ENCODE assay signal across 29 cellular contexts in the genomic region with DNA sequence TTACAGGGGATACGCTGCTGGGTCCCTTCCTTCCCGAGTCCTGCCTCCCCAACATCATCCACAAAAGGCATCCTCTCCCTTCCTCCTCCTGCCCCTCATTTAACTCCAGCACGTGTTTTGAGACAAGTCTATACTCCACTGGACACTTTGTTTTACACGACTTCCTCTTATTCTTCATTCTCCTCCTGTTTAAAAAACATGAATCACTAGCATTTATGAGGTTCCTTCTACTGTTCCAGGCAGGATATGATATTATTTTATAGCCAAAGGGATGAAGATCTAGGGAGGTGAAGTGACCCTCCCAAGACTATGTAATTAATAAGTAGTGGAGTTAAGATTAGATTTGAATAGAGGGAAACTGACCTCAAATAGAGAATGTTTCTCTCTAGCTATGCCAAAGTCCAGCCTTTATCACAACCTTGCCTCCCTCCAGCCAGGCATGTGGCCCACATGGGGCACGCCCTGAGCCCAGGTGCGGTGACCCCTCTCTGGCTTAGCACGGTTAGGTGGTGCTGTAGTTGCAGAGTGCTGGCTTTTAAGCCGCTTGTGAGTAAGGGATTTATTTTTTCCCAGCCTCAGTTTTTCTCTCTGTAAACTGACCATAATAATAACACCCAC. TPM values are rescaled to one million over a fixed set of nuclear protein-coding genes. Genes with fewer than 3 reads are reported as not detected.
DNase-seq lines count a peak whose midpoint lies in the region; ATAC-seq, FAIRE-seq and TF ChIP-seq lines count a peak whose summit lies in the region.
"Had no signal": no experiment of that assay in that cellular context is flagged by ENCODE, and none has a peak within 500 bp of the region (broad histone marks: within the 10 kb centered on the region; RNA-seq: fewer than 3 reads in every experiment).

No MANE protein-coding gene starts in this region.

- no peaks in the 10 kb centered on the region for H4K20me1 ChIP-seq in mammary epithelial cell (ENCODE audit: insufficient read depth, low read length)
- no peaks in the 10 kb centered on the region for H4K20me1 ChIP-seq in HepG2 (ENCODE audit: insufficient read depth, low read length)

- H3K4me1 ChIP-seq in mammary epithelial cell (ENCODE audit: insufficient read depth, low read length): peaks cover 37% of the 10 kb centered on the region
- H3K4me1 ChIP-seq in HepG2 (ENCODE audit: insufficient read depth, low read length): peaks cover 63% of the 10 kb centered on the region
- H3K4me1 ChIP-seq in tibial nerve: no peaks in the 10 kb centered on the region
- H3K4me1 ChIP-seq: ascending aorta, BE2C, HAP-1 had no signal

- no peaks in the 10 kb centered on the region for H3K9me3 ChIP-seq in mammary epithelial cell (replicated peaks; ENCODE audit: insufficient read depth, low read length)
- no peaks in the 10 kb centered on the region for H3K9me3 ChIP-seq in HepG2 (ENCODE audit: low read length)
- H3K9me3 ChIP-seq in tibial nerve: no peaks in the 10 kb centered on the region
- H3K9me3 ChIP-seq: ascending aorta, BE2C, HAP-1, SK-N-SH had no signal

- TF ChIP-seq RAD21 in HepG2 (CRISPR knock-in tag; IDR thresholded peaks at IDR 0.05): no peak

- CTCF ChIA-PET in mammary epithelial cell (lab: Charles Lee; ENCODE audit: low non-redundant PET): interaction anchor here (0.6 kb wide), 1 partner anchor 310 kb away, joined by 3 read pairs; no protein-coding TSS in a partner anchor
- CTCF ChIA-PET in HepG2 (lab: Yijun Ruan, JAX; ENCODE audit: low intra/inter-chr PET ratio, low total read pairs): interaction anchor here (1.9 to 4.8 kb wide), 2 partner anchors 28 to 196 kb away, joined by 7 to 51 read pairs; no protein-coding TSS in a partner anchor

- H3K36me3 Mint-ChIP-seq in activated naive CD4-positive, alpha-beta T cell treated with anti-CD3 and anti-CD28 coated beads, Interleukin-2, amount 50 U/mL, for 72 hours: no peaks in the 10 kb centered on the region
- H3K36me3 Mint-ChIP-seq: natural killer cell treated with Interleukin-12 subunit alpha and Interleukin-12 subunit beta and Interleukin-15 and Interleukin-18, amount 100 ng/mL, for 72 hours; stimulated activated naive B cell treated with anti-CD40 and anti-IgM and Interleukin-4, amounts not matched to agents 10 μg/mL and 1 μg/mL and 100 μg/mL, for 72 hours had no signal

- H2AFZ ChIP-seq in mammary epithelial cell (ENCODE audit: low read depth, low read length) (peak overlapping the region; percentile 60), HepG2 (ENCODE audit: low read length) (no peak overlapping the region)

- intact Hi-C loops in mammary epithelial cell (cut with micrococcal nuclease) (loop anchor here (10.0 kb wide), 1 partner anchor 551 kb away; no protein-coding TSS in a partner anchor), HepG2 (cut with micrococcal nuclease; ENCODE audit: unreplicated experiment) (loop anchor here (2.0 kb wide), 3 partner anchors 17 to 49 kb away; no protein-coding TSS in a partner anchor)

- H3K27ac Mint-ChIP-seq in activated naive CD4-positive, alpha-beta T cell treated with anti-CD3 and anti-CD28 coated beads, Interleukin-2, amount 50 U/mL, for 72 hours: no peak overlapping the region
- H3K27ac Mint-ChIP-seq: natural killer cell treated with Interleukin-12 subunit alpha and Interleukin-12 subunit beta and Interleukin-15 and Interleukin-18, amount 100 ng/mL, for 72 hours; stimulated activated naive B cell treated with anti-CD40 and anti-IgM and Interleukin-4, amounts not matched to agents 10 μg/mL and 1 μg/mL and 100 μg/mL, for 72 hours; T-helper 1 cell treated with Interleukin-12 subunit alpha and Interleukin-12 subunit beta and Interleukin-4 antibody, amounts not matched to agents 30 μg/mL and 1 μg/mL, for 36 hours had no signal

- DNase-seq in HT-29 (ENCODE audit: low spot score): peak; percentile 62
- DNase-seq in mammary epithelial cell: no peak
- no peak for DNase-seq in HepG2 (ENCODE audit: low spot score)
- DNase-seq in retinal pigment epithelial cell (ENCODE audit: low read depth): no peak
- no peak for DNase-seq in activated naive CD4-positive, alpha-beta T cell treated with anti-CD3 and anti-CD28 coated beads, Interleukin-2, amount 50 U/mL, for 72 hours (ENCODE audit: low spot score in 2 of 2)
- no peak for DNase-seq in tibial nerve (ENCODE audit: low spot score in 2 of 2)
- DNase-seq: ACHN; activated CD4-positive, alpha-beta T cell treated with anti-CD3 and anti-CD28 coated beads, Interleukin-2, amount 50 U/mL, for 1 hour; activated CD4-positive, CD25-positive, alpha-beta regulatory T cell; activated gamma-delta T cell treated with Interleukin-2 at 50 U/mL for 16 hours; activated T-cell treated with anti-CD3 and anti-CD28 coated beads, Interleukin-2, amount 50 U/mL, for 4 hours; BE2C; effector memory CD4-positive, alpha-beta T cell; erythroblast; NCI-H2029 treated with DMSO at 0.1 percent for 48 hours; NCI-H524 treated with DMSO at 0.1 percent for 48 hours; NK-92 treated with Interleukin-12 subunit alpha and Interleukin-12 subunit beta, amount 100 ng/mL, for 24 hours; SK-N-SH; stimulated activated naive B cell treated with anti-CD40 and anti-IgM and Interleukin-4, amounts not matched to agents 10 μg/mL and 1 μg/mL and 100 μg/mL, for 72 hours had no signal

- TF ChIP-seq POLR2A in HepG2 (IDR thresholded peaks at IDR 0.05; ENCODE audit: insufficient read depth in 1 of 2, low read depth in 2 of 2, low read length in 2 of 2) (no peak), tibial nerve (IDR thresholded peaks at IDR 0.05) (no peak)

- POLR2A ChIA-PET in HepG2 (lab: Yijun Ruan, JAX): interaction anchor here (1.3 to 3.4 kb wide), 5 partner anchors 11 to 49 kb away, joined by 4 to 14 read pairs (median 9); no protein-coding TSS in a partner anchor

- H3K27ac ChIP-seq in mammary epithelial cell (ENCODE audit: insufficient read depth, low read depth, low read length) (no peak overlapping the region), HepG2 (ENCODE audit: extremely low read length, insufficient read depth, low read length) (no peak overlapping the region), tibial nerve (no peak overlapping the region)
- H3K27ac ChIP-seq: ascending aorta, cardiac muscle cell had no signal

- H3K9me3 Mint-ChIP-seq in activated naive CD4-positive, alpha-beta T cell treated with anti-CD3 and anti-CD28 coated beads, Interleukin-2, amount 50 U/mL, for 72 hours: no peaks in the 10 kb centered on the region
- H3K9me3 Mint-ChIP-seq: activated T-cell treated with anti-CD3 and anti-CD28 coated beads, Interleukin-2, amount 50 U/mL, for 4 hours; natural killer cell treated with Interleukin-12 subunit alpha and Interleukin-12 subunit beta and Interleukin-15 and Interleukin-18, amount 100 ng/mL, for 72 hours; stimulated activated naive B cell treated with anti-CD40 and anti-IgM and Interleukin-4, amounts not matched to agents 10 μg/mL and 1 μg/mL and 100 μg/mL, for 72 hours; T-helper 1 cell treated with Interleukin-12 subunit alpha and Interleukin-12 subunit beta and Interleukin-4 antibody, amounts not matched to agents 30 μg/mL and 1 μg/mL, for 36 hours had no signal

- H3K9ac ChIP-seq in mammary epithelial cell (ENCODE audit: insufficient read depth, low read length): no peak overlapping the region
- no peak overlapping the region for H3K9ac ChIP-seq in HepG2 (ENCODE audit: insufficient read depth, low read depth, low read length)
- H3K9ac ChIP-seq: SK-N-SH had no signal

- no peak for ATAC-seq in HepG2
- ATAC-seq in activated naive CD4-positive, alpha-beta T cell treated with anti-CD3 and anti-CD28 coated beads, Interleukin-2, amount 50 U/mL, for 72 hours: no peak
- ATAC-seq in GM18502 (IDR thresholded peaks at IDR 0.05; ENCODE audit: poor library complexity, unreplicated experiment): no peak
- ATAC-seq: activated T-cell treated with anti-CD3 and anti-CD28 coated beads, Interleukin-2, amount 50 U/mL, for 4 hours; Right ventricle myocardium inferior; stimulated activated naive B cell treated with anti-CD40 and anti-IgM and Interleukin-4, amounts not matched to agents 10 μg/mL and 1 μg/mL and 100 μg/mL, for 72 hours had no signal

- in situ Hi-C loops in mammary epithelial cell (cut with MboI; ENCODE audit: low sequenced_read_pairs in 2 of 2): loop anchor here in 1 of 2 donors (10.0 kb wide), 1 partner anchor 191 kb away; no protein-coding TSS in a partner anchor
- in situ Hi-C loops in HepG2 (cut with HindIII; ENCODE audit: extremely low pct_ligation_motif_present, low pct_unique_long_range_greater_than_20kb): loop anchor here (5.0 kb wide), 1 partner anchor 194 kb away; no protein-coding TSS in a partner anchor

- dilution Hi-C loops in mammary epithelial cell (cut with HindIII; ENCODE audit: low sequenced_read_pairs): no loop called here

- BruUV-seq in mammary epithelial cell (replicated peaks; lab: Mats Ljungman, UMichigan): no TSS peak
- no TSS peak for BruUV-seq in HepG2 (replicated peaks; lab: Mats Ljungman, UMichigan)

- 85% methylated on average over 8 of the region's 8 CpGs for WGBS in mammary epithelial cell (ENCODE audit: low coverage, missing lambda C conversion rate)
- 44% methylated on average over 8 of the region's 8 CpGs for WGBS in HepG2 (ENCODE audit: low lambda C conversion rate)
- WGBS in tibial nerve, 2 donors: 55 to 63% methylated on average over 8 of the region's 8 CpGs

- no peak overlapping the region for H3K4me2 ChIP-seq in mammary epithelial cell (ENCODE audit: insufficient read depth, low read depth, low read length)
- H3K4me2 ChIP-seq in HepG2 (ENCODE audit: low read depth, low read length): peak overlapping the region; percentile 92; the same call in 1 of the 2 replicates

- H3K79me2 ChIP-seq in mammary epithelial cell (ENCODE audit: insufficient read depth, low read length): no peaks in the 10 kb centered on the region
- H3K79me2 ChIP-seq in HepG2 (ENCODE audit: insufficient read depth, low read length): peaks cover 36% of the 10 kb centered on the region

- TF ChIP-seq CTCF in mammary epithelial cell (conservative IDR thresholded peaks at IDR 0.05 in 1 of 2, IDR thresholded peaks at IDR 0.05 in 1 of 2; ENCODE audit: extremely low read depth in 1 of 2, insufficient read depth in 1 of 2, low read depth in 1 of 2, low read length in 2 of 2) (no peak), HepG2 (CRISPR knock-in tag; IDR thresholded peaks at IDR 0.05) (peak; percentile 47), retinal pigment epithelial cell (conservative IDR thresholded peaks at IDR 0.05; ENCODE audit: low read depth, low read length) (no peak), tibial nerve (IDR thresholded peaks at IDR 0.05) (no peak)

- H3K36me3 ChIP-seq in mammary epithelial cell (ENCODE audit: insufficient read depth, low read length) (no peaks in the 10 kb centered on the region), HepG2 (replicated peaks in 1 of 2; ENCODE audit: control insufficient read depth in 1 of 2, insufficient read depth in 2 of 2, low read length in 2 of 2) (no peaks in the 10 kb centered on the region), tibial nerve (no peaks in the 10 kb centered on the region)
- H3K36me3 ChIP-seq: ascending aorta, BE2C, cardiac muscle cell, HAP-1 had no signal

- no peak for FAIRE-seq in HepG2 (lab: Jason Lieb, UNC)
- FAIRE-seq: colon, urothelium cell line had no signal

- TF ChIP-seq EP300 in HepG2 (IDR thresholded peaks at IDR 0.05; ENCODE audit: low read depth in 2 of 2, low read length in 2 of 2) (no peak), HepG2 (CRISPR knock-in tag; IDR thresholded peaks at IDR 0.05; ENCODE audit: borderline replicate concordance) (no peak), tibial nerve (IDR thresholded peaks at IDR 0.05) (no peak)

- no peak overlapping the region for H3K4me3 ChIP-seq in mammary epithelial cell (replicated peaks in 1 of 3; ENCODE audit: insufficient read depth in 1 of 3, low read depth in 2 of 3, low read length in 3 of 3)
- no peak overlapping the region; a peak in 1 of 6 replicates for H3K4me3 ChIP-seq in HepG2 (replicated peaks in 1 of 3; ENCODE audit: insufficient read depth in 1 of 3, low read depth in 2 of 3, low read length in 3 of 3)
- H3K4me3 ChIP-seq in retinal pigment epithelial cell (ENCODE audit: low read length): peak overlapping the region; percentile 74
- H3K4me3 ChIP-seq in tibial nerve: no peak overlapping the region
- H3K4me3 ChIP-seq: ascending aorta, cardiac muscle cell, HAP-1 had no signal

- H3K27me3 ChIP-seq in mammary epithelial cell (ENCODE audit: insufficient read depth, low read length) (no peaks in the 10 kb centered on the region), HepG2 (ENCODE audit: control insufficient read depth in 1 of 2, insufficient read depth in 2 of 2, low read length in 2 of 2) (no peaks in the 10 kb centered on the region; a peak in 1 of 5 replicates), tibial nerve (no peaks in the 10 kb centered on the region)
- H3K27me3 ChIP-seq: ascending aorta, BE2C had no signal

RNA-seq across cellular contexts. Expression of a gene that starts 1.3 kb away (rescaled TPM):
- 39.0 and 40.8 TPM in 2 replicates for total RNA-seq in HT-29 (2014; rRNA removed; shearing (Covaris generic))
- total RNA-seq in mammary epithelial cell (1 to 10 TPM; 1.3 to 2.4 TPM), HepG2 (2016; rRNA removed; fragmentation: Illumina TruSeq; extraction: Trizol) (20.4 and 26.3 TPM in 2 replicates), tibial nerve (not detected)
- polyA plus RNA-seq in mammary epithelial cell (3.2 TPM), HepG2 (2011; rRNA removed) (69.3 and 70.7 TPM in 2 replicates)
- polyA minus RNA-seq in mammary epithelial cell: not detected
- total RNA-seq in HepG2 (2016; cell fraction: cytosol; rRNA removed; fragmentation: Illumina TruSeq; extraction: Trizol; ENCODE audit: low read depth): 8.1 and 10.8 TPM in 2 replicates
- total RNA-seq in HepG2 (2016; cell fraction: insoluble cytoplasmic fraction; rRNA removed; fragmentation: Illumina TruSeq; extraction: Trizol): 17.1 and 26.5 TPM in 2 replicates
- total RNA-seq in HepG2 (2016; cell fraction: membrane; rRNA removed; fragmentation: Illumina TruSeq; extraction: Trizol): 14.2 and 15.4 TPM in 2 replicates
- 20.3 and 26.6 TPM in 2 replicates for total RNA-seq in HepG2 (2016; cell fraction: nucleus; rRNA removed; fragmentation: Illumina TruSeq; extraction: Trizol)
- polyA plus RNA-seq in HepG2 (2011; cell fraction: cytosol; rRNA removed): 63.0 and 86.7 TPM in 2 replicates
- polyA plus RNA-seq in HepG2 (2011; cell fraction: nucleus; rRNA removed): 25.9 and 29.8 TPM in 2 replicates
- polyA plus RNA-seq in HepG2 (2012): 99.3 and 106 TPM in 2 replicates
- 10.6 and 11.5 TPM in 2 replicates for polyA plus RNA-seq in HepG2 (2016; cell fraction: cytosol; fragmentation: Illumina TruSeq; extraction: Trizol; ENCODE audit: low read depth)
- polyA plus RNA-seq in HepG2 (2016; cell fraction: insoluble cytoplasmic fraction; fragmentation: Illumina TruSeq; extraction: Trizol; ENCODE audit: low read depth): 19.6 and 20.2 TPM in 2 replicates
- 13.1 and 14.3 TPM in 2 replicates for polyA plus RNA-seq in HepG2 (2016; cell fraction: membrane; fragmentation: Illumina TruSeq; extraction: Trizol; ENCODE audit: low read depth)
- 30.1 and 31.0 TPM in 2 replicates for polyA plus RNA-seq in HepG2 (2016; cell fraction: nucleus; fragmentation: Illumina TruSeq; extraction: Trizol; ENCODE audit: insufficient read depth, low read depth)
- polyA minus RNA-seq in HepG2 (2011; rRNA and poly(A)+ RNA removed; ENCODE audit: low replicate concordance): 150 TPM in 1 of 2 replicates, not detected in the other
- 38.6 and 54.8 TPM in 2 replicates for polyA minus RNA-seq in HepG2 (2011; cell fraction: cytosol; rRNA and poly(A)+ RNA removed)
- 77.4 and 89.1 TPM in 2 replicates for polyA minus RNA-seq in HepG2 (2011; cell fraction: nucleus; rRNA and poly(A)+ RNA removed)
- total RNA-seq in activated naive CD4-positive, alpha-beta T cell treated with anti-CD3 and anti-CD28 coated beads, Interleukin-2, amount 50 U/mL, for 72 hours: not detected
- total RNA-seq: activated T-cell treated with anti-CD3 and anti-CD28 coated beads, Interleukin-2, amount 50 U/mL, for 4 hours; ascending aorta; cardiac muscle cell; natural killer cell treated with Interleukin-12 subunit alpha and Interleukin-12 subunit beta and Interleukin-15 and Interleukin-18, amount 100 ng/mL, for 72 hours; Right ventricle myocardium inferior had no signal
- polyA plus RNA-seq: cardiac muscle cell, SK-N-SH had no signal

RNA-seq across cellular contexts. Expression of a gene that starts 22.5 kb away (rescaled TPM):
- 3.4 and 10.2 TPM in 2 replicates for total RNA-seq in HT-29 (2014; rRNA removed; shearing (Covaris generic))
- total RNA-seq in mammary epithelial cell: 10 to 100 TPM; 19.7 to 21.5 TPM
- polyA plus RNA-seq in mammary epithelial cell: 10.6 TPM
- polyA minus RNA-seq in mammary epithelial cell: 30.8 TPM
- 0.01 and 0.13 TPM in 2 replicates for total RNA-seq in HepG2 (2016; rRNA removed; fragmentation: Illumina TruSeq; extraction: Trizol)
- total RNA-seq in HepG2 (2016; cell fraction: cytosol; rRNA removed; fragmentation: Illumina TruSeq; extraction: Trizol; ENCODE audit: low read depth): not detected in 2 replicates
- 0.09 and 0.39 TPM in 2 replicates for total RNA-seq in HepG2 (2016; cell fraction: insoluble cytoplasmic fraction; rRNA removed; fragmentation: Illumina TruSeq; extraction: Trizol)
- total RNA-seq in HepG2 (2016; cell fraction: membrane; rRNA removed; fragmentation: Illumina TruSeq; extraction: Trizol): under 0.01 and 0.09 TPM in 2 replicates
- total RNA-seq in HepG2 (2016; cell fraction: nucleus; rRNA removed; fragmentation: Illumina TruSeq; extraction: Trizol): 0.03 TPM in 1 of 2 replicates, not detected in the other
- polyA plus RNA-seq in HepG2 (2011; rRNA removed): 0.01 TPM in 1 of 2 replicates, not detected in the other
- under 0.01 TPM in 1 of 2 replicates, not detected in the other for polyA plus RNA-seq in HepG2 (2011; cell fraction: cytosol; rRNA removed)
- 0.02 TPM in 2 replicates for polyA plus RNA-seq in HepG2 (2011; cell fraction: nucleus; rRNA removed)
- polyA plus RNA-seq in HepG2 (2012): 0.01 TPM in 1 of 2 replicates, not detected in the other
- not detected in 2 replicates for polyA plus RNA-seq in HepG2 (2016; cell fraction: cytosol; fragmentation: Illumina TruSeq; extraction: Trizol; ENCODE audit: low read depth)
- 0.11 TPM in 2 replicates for polyA plus RNA-seq in HepG2 (2016; cell fraction: insoluble cytoplasmic fraction; fragmentation: Illumina TruSeq; extraction: Trizol; ENCODE audit: low read depth)
- 0.07 TPM in 1 of 2 replicates, not detected in the other for polyA plus RNA-seq in HepG2 (2016; cell fraction: membrane; fragmentation: Illumina TruSeq; extraction: Trizol; ENCODE audit: low read depth)
- not detected in 2 replicates for polyA plus RNA-seq in HepG2 (2016; cell fraction: nucleus; fragmentation: Illumina TruSeq; extraction: Trizol; ENCODE audit: insufficient read depth, low read depth)
- not detected in 2 replicates for polyA minus RNA-seq in HepG2 (2011; rRNA and poly(A)+ RNA removed; ENCODE audit: low replicate concordance)
- not detected in 2 replicates for polyA minus RNA-seq in HepG2 (2011; cell fraction: cytosol; rRNA and poly(A)+ RNA removed)
- not detected in 2 replicates for polyA minus RNA-seq in HepG2 (2011; cell fraction: nucleus; rRNA and poly(A)+ RNA removed)
- total RNA-seq in activated naive CD4-positive, alpha-beta T cell treated with anti-CD3 and anti-CD28 coated beads, Interleukin-2, amount 50 U/mL, for 72 hours: 10 to 100 TPM in 1 of 2 donors, under 1 TPM in 1; 0.07 to 11.0 TPM
- under 1 TPM; under 0.01 to 0.59 (median 0.26) TPM for total RNA-seq in tibial nerve
- total RNA-seq: G401 had no signal
- polyA plus RNA-seq: cardiac muscle cell, SK-N-SH had no signal
